In genomic region chr9:86695904-86696424, GRCh38 we compare ENCODE assay signal across 22 cellular contexts.
A peak's percentile ranks its signal among the peaks of the same experiment; 100 is the strongest.
DNase-seq lines count a peak whose midpoint lies in the region; ATAC-seq, FAIRE-seq and TF ChIP-seq lines count a peak whose summit lies in the region.
"Had no signal": no experiment of that assay in that cellular context is flagged by ENCODE, and none has a peak within 500 bp of the region (broad histone marks: within the 10 kb centered on the region; RNA-seq: fewer than 3 reads in every experiment).

No MANE protein-coding gene starts in this region.

- H3K27me3 Mint-ChIP-seq in astrocyte (ENCODE audit: low read depth, unreplicated experiment) (no peaks in the 10 kb centered on the region), osteocyte (ENCODE audit: unreplicated experiment) (no peaks in the 10 kb centered on the region)
- H3K27me3 Mint-ChIP-seq: stimulated activated naive CD8-positive, alpha-beta T cell treated with anti-CD3 and anti-CD28 coated beads, Interleukin-15, amount 100 ng/mL, for 72 hours had no signal

- no peaks in the 10 kb centered on the region for H3K27me3 ChIP-seq in astrocyte (ENCODE audit: insufficient read depth, low read length)
- H3K27me3 ChIP-seq: brain microvascular endothelial cell, SJSA1, tibial nerve had no signal

- H3K27ac Mint-ChIP-seq in astrocyte (ENCODE audit: unreplicated experiment) (no peak overlapping the region), osteocyte (ENCODE audit: unreplicated experiment) (peak overlapping the region; percentile 14)
- H3K27ac Mint-ChIP-seq: CD4-positive, alpha-beta T cell; endodermal cell; stimulated activated naive CD8-positive, alpha-beta T cell treated with anti-CD3 and anti-CD28 coated beads, Interleukin-15, amount 100 ng/mL, for 72 hours; T-helper 1 cell treated with Interleukin-12 subunit alpha and Interleukin-12 subunit beta and Interleukin-4 antibody, amounts not matched to agents 30 μg/mL and 1 μg/mL, for 36 hours had no signal

- H3K4me3 ChIP-seq in astrocyte (ENCODE audit: insufficient read depth, low read depth, low read length) (no peak overlapping the region), fibroblast of pulmonary artery (replicated peaks; ENCODE audit: low read depth, low read length) (no peak overlapping the region)
- H3K4me3 ChIP-seq: left ventricle myocardium inferior, SJSA1, tibial nerve had no signal

- no peak overlapping the region for H2AFZ ChIP-seq in astrocyte (ENCODE audit: low read depth, low read length)

- H3K4me3 Mint-ChIP-seq in astrocyte (ENCODE audit: unreplicated experiment), result no peak overlapping the region
- no peak overlapping the region for H3K4me3 Mint-ChIP-seq in osteocyte (ENCODE audit: unreplicated experiment)
- H3K4me3 Mint-ChIP-seq: CD4-positive, alpha-beta T cell; endodermal cell; neural crest cell; stimulated activated naive CD8-positive, alpha-beta T cell treated with anti-CD3 and anti-CD28 coated beads, Interleukin-15, amount 100 ng/mL, for 72 hours; T-helper 1 cell treated with Interleukin-12 subunit alpha and Interleukin-12 subunit beta and Interleukin-4 antibody, amounts not matched to agents 30 μg/mL and 1 μg/mL, for 36 hours had no signal

- H3K36me3 ChIP-seq in astrocyte (ENCODE audit: insufficient read depth, low read length), result no peaks in the 10 kb centered on the region
- H3K36me3 ChIP-seq: brain microvascular endothelial cell, left ventricle myocardium inferior, SJSA1, tibial nerve had no signal

- H3K4me1 Mint-ChIP-seq in astrocyte (ENCODE audit: low read depth, unreplicated experiment) (no peaks in the 10 kb centered on the region), osteocyte (ENCODE audit: unreplicated experiment) (peaks cover 3% of the 10 kb centered on the region)
- H3K4me1 Mint-ChIP-seq: endodermal cell; stimulated activated naive CD8-positive, alpha-beta T cell treated with anti-CD3 and anti-CD28 coated beads, Interleukin-15, amount 100 ng/mL, for 72 hours had no signal

- H3K79me2 ChIP-seq in astrocyte (ENCODE audit: insufficient read depth, low read length), result no peaks in the 10 kb centered on the region

- H3K4me1 ChIP-seq in astrocyte (ENCODE audit: insufficient read depth, low read length), result peaks cover 4% of the 10 kb centered on the region
- H3K4me1 ChIP-seq: SJSA1 had no signal

- H3K27ac ChIP-seq in astrocyte (ENCODE audit: low read depth, low read length), result no peak overlapping the region
- H3K27ac ChIP-seq: brain microvascular endothelial cell, left ventricle myocardium inferior, SJSA1, tibial nerve had no signal

- H3K36me3 Mint-ChIP-seq in astrocyte (ENCODE audit: low read depth, unreplicated experiment), result no peaks in the 10 kb centered on the region
- H3K36me3 Mint-ChIP-seq in osteocyte (ENCODE audit: unreplicated experiment), result no peaks in the 10 kb centered on the region

- DNase-seq in GM03348 (ENCODE audit: low spot score), result peak; percentile 36
- DNase-seq in astrocyte (ENCODE audit: low read depth), result peak; percentile 23
- peak; percentile 50 for DNase-seq in fibroblast of pulmonary artery (ENCODE audit: low read depth)
- DNase-seq in osteocyte (ENCODE audit: extremely low spot score, unreplicated experiment), result no peak
- no peak for DNase-seq in GOT3 (lab: John Stamatoyannopoulos, UW)
- DNase-seq in NOMO-1 (lab: John Stamatoyannopoulos, UW; ENCODE audit: unreplicated experiment in 2 of 2), result no peak
- DNase-seq: activated CD4-positive, alpha-beta T cell treated with anti-CD3 and anti-CD28 coated beads for 1 hour; brain microvascular endothelial cell; CD4-positive, alpha-beta T cell; cortex of kidney; endodermal cell; KBM-7; left ventricle myocardium inferior; NCI-H146; NCI-H524; stimulated activated naive CD8-positive, alpha-beta T cell treated with anti-CD3 and anti-CD28 coated beads, Interleukin-15, amount 100 ng/mL, for 72 hours had no signal

- H3K9me3 Mint-ChIP-seq in astrocyte (ENCODE audit: unreplicated experiment) (no peaks in the 10 kb centered on the region), osteocyte (ENCODE audit: unreplicated experiment) (peaks cover 5% of the 10 kb centered on the region)
- H3K9me3 Mint-ChIP-seq: CD4-positive, alpha-beta T cell; endodermal cell; neural crest cell; stimulated activated naive CD8-positive, alpha-beta T cell treated with anti-CD3 and anti-CD28 coated beads, Interleukin-15, amount 100 ng/mL, for 72 hours; T-helper 1 cell treated with Interleukin-12 subunit alpha and Interleukin-12 subunit beta and Interleukin-4 antibody, amounts not matched to agents 30 μg/mL and 1 μg/mL, for 36 hours had no signal

- ATAC-seq in GM21515 (IDR thresholded peaks at IDR 0.05; ENCODE audit: unreplicated experiment), result no peak
- ATAC-seq: sciatic nerve; stimulated activated naive CD8-positive, alpha-beta T cell treated with anti-CD3 and anti-CD28 coated beads, Interleukin-15, amount 100 ng/mL, for 72 hours had no signal

- H4K20me1 ChIP-seq in astrocyte (ENCODE audit: insufficient read depth, low read length), result no peaks in the 10 kb centered on the region

- no peak overlapping the region for H3K4me2 ChIP-seq in astrocyte (ENCODE audit: low read length)

- no peak overlapping the region for H3K9ac ChIP-seq in astrocyte (ENCODE audit: low read length)

- no peaks in the 10 kb centered on the region for H3K9me3 ChIP-seq in astrocyte (ENCODE audit: insufficient read depth, low read depth, low read length)
- H3K9me3 ChIP-seq: left ventricle myocardium inferior, SJSA1, tibial nerve had no signal

- TF ChIP-seq CTCF in astrocyte (IDR thresholded peaks at IDR 0.05; ENCODE audit: insufficient read depth, low read depth, low read length) (no peak), fibroblast of pulmonary artery (IDR thresholded peaks at IDR 0.05; ENCODE audit: low read length, missing control alignments) (no peak), osteocyte (IDR thresholded peaks at IDR 0.05) (no peak)

- FAIRE-seq in astrocyte (lab: Jason Lieb, UNC), result no peak

Comparison
In these comparisons a context has a peak if more than half of its experiments do, and no peak if none do; other contexts are left out.
1. DNase-seq: peak in GM03348 (single experiment), astrocyte (single experiment) and fibroblast of pulmonary artery (single experiment); none in osteocyte (single experiment), GOT3 (single experiment) and NOMO-1 (0 of 2).